2 cellular contexts compared by ENCODE assay signal in the genomic region with DNA sequence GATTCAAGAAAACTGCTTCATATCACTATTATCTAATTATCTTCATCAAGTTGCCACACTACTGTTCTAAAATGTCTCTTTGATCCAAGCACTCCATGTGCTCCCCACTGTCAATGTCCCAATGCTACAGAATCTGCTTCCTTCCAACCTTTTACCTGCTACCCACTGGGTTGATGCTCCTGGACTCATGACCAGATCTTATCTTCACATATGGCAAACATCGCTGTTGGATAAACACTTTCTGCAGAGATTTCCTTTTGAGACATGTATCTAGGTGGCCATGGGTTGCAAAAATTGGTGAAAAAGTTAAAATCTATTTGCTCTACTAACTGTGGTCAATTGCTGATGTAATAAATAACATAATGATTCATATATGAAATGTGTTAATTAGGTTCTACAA.
TF ChIP-seq lines count a peak whose summit lies in the region.

No MANE protein-coding gene starts in this region.

TF ChIP-seq in SK-N-SH, 30 proteins besides CTCF, POLR2A, EP300 and RAD21:
- TF ChIP-seq, protein P1, sequence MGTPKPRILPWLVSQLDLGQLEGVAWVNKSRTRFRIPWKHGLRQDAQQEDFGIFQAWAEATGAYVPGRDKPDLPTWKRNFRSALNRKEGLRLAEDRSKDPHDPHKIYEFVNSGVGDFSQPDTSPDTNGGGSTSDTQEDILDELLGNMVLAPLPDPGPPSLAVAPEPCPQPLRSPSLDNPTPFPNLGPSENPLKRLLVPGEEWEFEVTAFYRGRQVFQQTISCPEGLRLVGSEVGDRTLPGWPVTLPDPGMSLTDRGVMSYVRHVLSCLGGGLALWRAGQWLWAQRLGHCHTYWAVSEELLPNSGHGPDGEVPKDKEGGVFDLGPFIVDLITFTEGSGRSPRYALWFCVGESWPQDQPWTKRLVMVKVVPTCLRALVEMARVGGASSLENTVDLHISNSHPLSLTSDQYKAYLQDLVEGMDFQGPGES (IDR thresholded peaks at IDR 0.05; ENCODE audit: low read depth, low read length) = no peak
- TF ChIP-seq GATA2 (CRISPR knock-in tag; IDR thresholded peaks at IDR 0.05) = 0 out of 2 replicates have a peak, but pooled peaks have one; percentile 28
TF ChIP-seq in SK-N-SH: peak in this region for 1.

TF ChIP-seq in SK-N-SH treated with all-trans-retinoic acid at 6 μM for 48 hours, 23 proteins besides CTCF, POLR2A, EP300 and RAD21:
- TF ChIP-seq, protein P2, sequence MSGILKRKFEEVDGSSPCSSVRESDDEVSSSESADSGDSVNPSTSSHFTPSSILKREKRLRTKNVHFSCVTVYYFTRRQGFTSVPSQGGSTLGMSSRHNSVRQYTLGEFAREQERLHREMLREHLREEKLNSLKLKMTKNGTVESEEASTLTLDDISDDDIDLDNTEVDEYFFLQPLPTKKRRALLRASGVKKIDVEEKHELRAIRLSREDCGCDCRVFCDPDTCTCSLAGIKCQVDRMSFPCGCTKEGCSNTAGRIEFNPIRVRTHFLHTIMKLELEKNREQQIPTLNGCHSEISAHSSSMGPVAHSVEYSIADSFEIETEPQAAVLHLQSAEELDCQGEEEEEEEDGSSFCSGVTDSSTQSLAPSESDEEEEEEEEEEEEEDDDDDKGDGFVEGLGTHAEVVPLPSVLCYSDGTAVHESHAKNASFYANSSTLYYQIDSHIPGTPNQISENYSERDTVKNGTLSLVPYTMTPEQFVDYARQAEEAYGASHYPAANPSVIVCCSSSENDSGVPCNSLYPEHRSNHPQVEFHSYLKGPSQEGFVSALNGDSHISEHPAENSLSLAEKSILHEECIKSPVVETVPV (CRISPR knock-in tag; IDR thresholded peaks at IDR 0.05) = no peak
- TF ChIP-seq ESRRG (CRISPR knock-in tag; IDR thresholded peaks at IDR 0.05) (no peak), SNAI2 (CRISPR knock-in tag; IDR thresholded peaks at IDR 0.05) (no peak), BACH2 (CRISPR knock-in tag; IDR thresholded peaks at IDR 0.05; ENCODE audit: borderline replicate concordance) (no peak), OSR1 (CRISPR knock-in tag; IDR thresholded peaks at IDR 0.05) (no peak), TCF4 (CRISPR knock-in tag; IDR thresholded peaks at IDR 0.05; ENCODE audit: borderline replicate concordance) (no peak), ZNF565 (CRISPR knock-in tag; conservative IDR thresholded peaks at IDR 0.05; ENCODE audit: low read depth) (no peak), TOX (CRISPR knock-in tag; IDR thresholded peaks at IDR 0.05; ENCODE audit: borderline replicate concordance) (no peak), ZFP3 (CRISPR knock-in tag; IDR thresholded peaks at IDR 0.05) (no peak), GLIS3 (CRISPR knock-in tag; IDR thresholded peaks at IDR 0.05) (no peak), ARNTL (CRISPR knock-in tag; IDR thresholded peaks at IDR 0.05; ENCODE audit: borderline replicate concordance, low read depth) (no peak), ZFP30 (CRISPR knock-in tag; IDR thresholded peaks at IDR 0.05) (no peak), CSDC2 (CRISPR knock-in tag; IDR thresholded peaks at IDR 0.05) (no peak)
- TF ChIP-seq, protein P3, sequence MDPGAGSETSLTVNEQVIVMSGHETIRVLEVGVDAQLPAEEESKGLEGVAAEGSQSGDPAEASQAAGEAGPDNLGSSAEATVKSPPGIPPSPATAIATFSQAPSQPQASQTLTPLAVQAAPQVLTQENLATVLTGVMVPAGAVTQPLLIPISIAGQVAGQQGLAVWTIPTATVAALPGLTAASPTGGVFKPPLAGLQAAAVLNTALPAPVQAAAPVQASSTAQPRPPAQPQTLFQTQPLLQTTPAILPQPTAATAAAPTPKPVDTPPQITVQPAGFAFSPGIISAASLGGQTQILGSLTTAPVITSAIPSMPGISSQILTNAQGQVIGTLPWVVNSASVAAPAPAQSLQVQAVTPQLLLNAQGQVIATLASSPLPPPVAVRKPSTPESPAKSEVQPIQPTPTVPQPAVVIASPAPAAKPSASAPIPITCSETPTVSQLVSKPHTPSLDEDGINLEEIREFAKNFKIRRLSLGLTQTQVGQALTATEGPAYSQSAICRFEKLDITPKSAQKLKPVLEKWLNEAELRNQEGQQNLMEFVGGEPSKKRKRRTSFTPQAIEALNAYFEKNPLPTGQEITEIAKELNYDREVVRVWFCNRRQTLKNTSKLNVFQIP (CRISPR knock-in tag; IDR thresholded peaks at IDR 0.05; ENCODE audit: borderline replicate concordance, low read depth) = no peak
